Comparison of ENCODE assay signal across 8 cellular contexts in genomic region chr17:29591737-29592624, GRCh38. TPM values are rescaled to one million over a fixed set of nuclear protein-coding genes. Genes with fewer than 3 reads are reported as not detected.
DNase-seq lines count a peak whose midpoint lies in the region; ATAC-seq and TF ChIP-seq lines count a peak whose summit lies in the region.

No MANE protein-coding gene starts in this region.

- peaks cover 26% of the 10 kb centered on the region for H3K79me2 ChIP-seq in OCI-LY7 (ENCODE audit: insufficient read depth, low read depth, low read length)

- H3K36me3 ChIP-seq in OCI-LY7 (ENCODE audit: insufficient read depth, low read length) = no peaks in the 10 kb centered on the region
- no peaks in the 10 kb centered on the region for H3K36me3 ChIP-seq in mucosa of rectum (ENCODE audit: control insufficient read depth in 2 of 2, insufficient read depth in 2 of 2, low read length in 2 of 2)

- CTCF ChIA-PET in OCI-LY7 (lab: Charles Lee; ENCODE audit: unreplicated experiment) = interaction anchor here (0.9 to 1.7 kb wide), 3 partner anchors 11 to 222 kb away, joined by 3 to 12 read pairs (median 4); no protein-coding TSS in a partner anchor

- H3K27me3 ChIP-seq in mucosa of rectum (ENCODE audit: control insufficient read depth in 2 of 2, insufficient read depth in 2 of 2, low read length in 2 of 2) = no peaks in the 10 kb centered on the region

- peak; percentile 89 for DNase-seq in DMS153 (lab: John Stamatoyannopoulos, UW)
- peak; percentile 97 for DNase-seq in KBM-7
- DNase-seq in OCI-LY7 (ENCODE audit: low spot score) = peak; percentile 84
- peak; percentile 83 for DNase-seq in activated T-cell treated with anti-CD3 and anti-CD28 coated beads, Interleukin-2, amount 50 U/mL, for 1 hour
- no peak for DNase-seq in epithelial cell of proximal tubule (ENCODE audit: low read depth)
- peak; percentile 53 to 65 for DNase-seq in stimulated activated CD8-positive, alpha-beta memory T cell treated with anti-CD3 and anti-CD28 coated beads, Interleukin-7, amount 100 ng/mL, for 1 hour (ENCODE audit: low read depth in 2 of 2)

- BruUV-seq in OCI-LY7 (replicated peaks; lab: Mats Ljungman, UMichigan) = no TSS peak

- POLR2A ChIA-PET in OCI-LY7 (lab: Charles Lee) = interaction anchor here (0.6 to 1.9 kb wide), 5 partner anchors 8 to 130 kb away, joined by 3 to 8 read pairs (median 3); no protein-coding TSS in a partner anchor

- peak overlapping the region; percentile 60 to 65 for H3K9ac ChIP-seq in mucosa of rectum (ENCODE audit: low read depth in 1 of 2, low read length in 2 of 2)

- H3K4me1 ChIP-seq in OCI-LY7 (ENCODE audit: insufficient read depth, low read length, poor library complexity, severe bottlenecking) (peaks cover 49% of the 10 kb centered on the region), mucosa of rectum (ENCODE audit: control insufficient read depth in 2 of 2, insufficient read depth in 2 of 2, low read length in 2 of 2) (peaks cover 42 to 50% of the 10 kb centered on the region in 2 donors)

- H3K9me2 ChIP-seq in OCI-LY7 (ENCODE audit: insufficient read depth, low read length) = no peaks in the 10 kb centered on the region

- TF ChIP-seq CTCF in OCI-LY7 (conservative IDR thresholded peaks at IDR 0.05; ENCODE audit: low read length) = peak; percentile 97
- peak; percentile 95 for TF ChIP-seq CTCF in epithelial cell of proximal tubule (conservative IDR thresholded peaks at IDR 0.05; ENCODE audit: low read depth, low read length)

- H3K27ac ChIP-seq in OCI-LY7 (ENCODE audit: low read depth, low read length, poor library complexity, severe bottlenecking) (peak overlapping the region; percentile 61), mucosa of rectum (ENCODE audit: low read depth in 2 of 2, low read length in 2 of 2) (peak overlapping the region; percentile 81 to 91)

- no peaks in the 10 kb centered on the region for H3K9me3 ChIP-seq in OCI-LY7 (ENCODE audit: low read length)
- no peaks in the 10 kb centered on the region for H3K9me3 ChIP-seq in mucosa of rectum (ENCODE audit: control insufficient read depth in 2 of 2, low read length in 2 of 2)

- H3K4me2 ChIP-seq in OCI-LY7 (ENCODE audit: low read length) = peak overlapping the region; percentile 99

- H3K4me3 ChIP-seq in OCI-LY7 (ENCODE audit: low read depth, low read length, poor library complexity, severe bottlenecking) = peak overlapping the region; percentile 79
- H3K4me3 ChIP-seq in epithelial cell of proximal tubule (ENCODE audit: low read depth, low read length) = peak overlapping the region; percentile 53
- peak overlapping the region; percentile 47 to 70 for H3K4me3 ChIP-seq in mucosa of rectum (ENCODE audit: low read length in 2 of 2)

- in situ Hi-C loops in KBM-7 (cut with MboI; ENCODE audit: low pct_unique_long_range_greater_than_20kb, low sequenced_read_pairs) = no loop called here

- peak overlapping the region; percentile 87; the same call in 1 of the 2 replicates for H2AFZ ChIP-seq in OCI-LY7 (ENCODE audit: low read length)

- no peak for ATAC-seq in HG03378 (IDR thresholded peaks at IDR 0.05; ENCODE audit: unreplicated experiment)

- H4K20me1 ChIP-seq in OCI-LY7 (ENCODE audit: insufficient read depth, low read length) = peaks cover 17% of the 10 kb centered on the region; the same call in 1 of the 2 replicates

- intact Hi-C loops in OCI-LY7 (cut with micrococcal nuclease; ENCODE audit: unreplicated experiment) = loop anchor here (1.0 kb wide), 1 partner anchor 12 kb away; no protein-coding TSS in a partner anchor

RNA-seq across cellular contexts. Expression of gene ANKRD13B, which starts 1.0 kb away (rescaled TPM):
- total RNA-seq in OCI-LY7 (2014; rRNA removed; shearing (Covaris generic)) = 17.8 and 22.8 TPM in 2 replicates
- total RNA-seq in OCI-LY7 (2022) = 30.5 and 32.8 TPM in 2 replicates
- 12.9 and 30.7 TPM in 2 replicates for total RNA-seq in epithelial cell of proximal tubule

RNA-seq across cellular contexts. Expression of gene GIT1, which starts 2.5 kb away (rescaled TPM):
- total RNA-seq in OCI-LY7 (2014; rRNA removed; shearing (Covaris generic)) = 38.8 and 44.3 TPM in 2 replicates
- 60.2 and 69.6 TPM in 2 replicates for total RNA-seq in OCI-LY7 (2022)
- 61.3 and 74.3 TPM in 2 replicates for total RNA-seq in epithelial cell of proximal tubule

RNA-seq across cellular contexts. Expression of gene TP53I13, which starts 23.5 kb away (rescaled TPM):
- 27.5 and 30.9 TPM in 2 replicates for total RNA-seq in OCI-LY7 (2014; rRNA removed; shearing (Covaris generic))
- total RNA-seq in OCI-LY7 (2022) (20.8 and 26.5 TPM in 2 replicates), epithelial cell of proximal tubule (77.6 and 78.8 TPM in 2 replicates)

RNA-seq across cellular contexts. Expression of gene ABHD15, which starts 25.1 kb away (rescaled TPM):
- total RNA-seq in OCI-LY7 (2014; rRNA removed; shearing (Covaris generic)) = 7.7 and 8.5 TPM in 2 replicates
- total RNA-seq in OCI-LY7 (2022) = 13.9 and 15.3 TPM in 2 replicates
- total RNA-seq in epithelial cell of proximal tubule = 8.2 and 11.3 TPM in 2 replicates

RNA-seq across cellular contexts. Expression of gene CORO6, which starts 30.7 kb away (rescaled TPM):
- 3.9 and 5.9 TPM in 2 replicates for total RNA-seq in OCI-LY7 (2014; rRNA removed; shearing (Covaris generic))
- 6.2 and 7.5 TPM in 2 replicates for total RNA-seq in OCI-LY7 (2022)
- total RNA-seq in epithelial cell of proximal tubule = 4.4 and 28.7 TPM in 2 replicates
